24 cellular contexts compared by ENCODE assay signal in the genomic region with DNA sequence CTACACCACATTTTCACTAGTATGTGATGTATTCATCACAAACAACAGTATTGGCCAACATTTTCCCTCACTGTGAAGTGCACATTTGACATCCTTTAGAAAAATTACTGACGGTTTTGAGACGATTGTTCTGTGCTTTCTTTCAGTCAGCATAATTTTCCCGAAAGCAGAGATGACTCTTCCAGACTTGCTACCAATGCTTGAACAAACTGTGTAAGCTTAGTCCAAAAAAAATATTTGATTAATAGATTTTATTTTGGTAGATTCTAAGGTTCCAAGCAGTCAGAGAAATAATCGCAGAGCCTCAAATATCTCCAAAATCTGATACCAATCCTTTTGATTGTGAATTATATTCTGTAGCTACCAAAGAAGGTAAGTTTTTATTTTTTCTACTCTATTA.
DNase-seq lines count a peak whose midpoint lies in the region; ATAC-seq, FAIRE-seq and TF ChIP-seq lines count a peak whose summit lies in the region.
"Had no signal": no experiment of that assay in that cellular context is flagged by ENCODE, and none has a peak within 500 bp of the region (broad histone marks: within the 10 kb centered on the region; RNA-seq: fewer than 3 reads in every experiment).

No MANE protein-coding gene starts in this region.

- BruUV-seq in PC-9 (replicated peaks; lab: Mats Ljungman, UMichigan) (no TSS peak), HepG2 (replicated peaks; lab: Mats Ljungman, UMichigan) (no TSS peak)

- H3K9ac ChIP-seq in HepG2 (ENCODE audit: insufficient read depth, low read depth, low read length), result no peak overlapping the region
- H3K9ac ChIP-seq: BLaER1 had no signal

- H3K9me3 ChIP-seq in PC-9 (ENCODE audit: insufficient read depth, low read depth), result peaks cover 4% of the 10 kb centered on the region; the same call in 1 of the 2 replicates
- H3K9me3 ChIP-seq in HepG2 (ENCODE audit: low read length), result 0 out of 2 replicates have a peak, but pooled peaks cover 7% of the 10 kb centered on the region
- H3K9me3 ChIP-seq in right lobe of liver, result no peaks in the 10 kb centered on the region
- H3K9me3 ChIP-seq in BE2C, result no peaks in the 10 kb centered on the region
- H3K9me3 ChIP-seq: A549 had no signal

- H3K4me3 ChIP-seq in PC-9 (no peak overlapping the region), HepG2 (replicated peaks in 1 of 3; ENCODE audit: insufficient read depth in 1 of 3, low read depth in 2 of 3, low read length in 3 of 3) (no peak overlapping the region), right lobe of liver (peak overlapping the region in 2 of 3 donors; percentile 44 to 45), BE2C (ENCODE audit: low read depth, low read length) (no peak overlapping the region)
- H3K4me3 ChIP-seq: A549, BLaER1, GM12878 had no signal

- POLR2A ChIA-PET in PC-9 (lab: Charles Lee; ENCODE audit: unreplicated experiment) (no interaction called here), HepG2 (lab: Yijun Ruan, JAX) (no interaction called here)

- no peak for TF ChIP-seq POLR2A in HepG2 (IDR thresholded peaks at IDR 0.05; ENCODE audit: insufficient read depth in 1 of 2, low read depth in 2 of 2, low read length in 2 of 2)
- no peak for TF ChIP-seq POLR2A in right lobe of liver (IDR thresholded peaks at IDR 0.05)

- no peak overlapping the region for H3K4me2 ChIP-seq in PC-9
- H3K4me2 ChIP-seq in HepG2 (ENCODE audit: low read depth, low read length), result no peak overlapping the region
- H3K4me2 ChIP-seq: A549, BLaER1 had no signal

- TF ChIP-seq EP300 in HepG2 (IDR thresholded peaks at IDR 0.05; ENCODE audit: low read depth in 2 of 2, low read length in 2 of 2) (no peak), HepG2 (CRISPR knock-in tag; IDR thresholded peaks at IDR 0.05; ENCODE audit: borderline replicate concordance) (no peak)

- H3K9me2 ChIP-seq in PC-9 (ENCODE audit: insufficient read depth), result no peaks in the 10 kb centered on the region

- TF ChIP-seq CTCF in PC-9 (conservative IDR thresholded peaks at IDR 0.05), result no peak
- no peak for TF ChIP-seq CTCF in HepG2 (CRISPR knock-in tag; IDR thresholded peaks at IDR 0.05)
- TF ChIP-seq CTCF in right lobe of liver (IDR thresholded peaks at IDR 0.05), result no peak
- no peak for TF ChIP-seq CTCF in BE2C (IDR thresholded peaks at IDR 0.05; ENCODE audit: low read depth, low read length)

- intact Hi-C loops in PC-9 (cut with micrococcal nuclease; ENCODE audit: unreplicated experiment) (no loop called here), HepG2 (cut with micrococcal nuclease; ENCODE audit: unreplicated experiment) (loop anchor here (2.0 kb wide), 1 partner anchor 162 kb away; the partner anchor contains the start of gene CCDC170), right lobe of liver (cut with DNase I) (no loop called here)

- H3F3A ChIP-seq in PC-9 (ENCODE audit: insufficient read depth, low read depth), result no peaks in the 10 kb centered on the region

- H3K27ac ChIP-seq in PC-9 (no peak overlapping the region), HepG2 (ENCODE audit: extremely low read length, insufficient read depth, low read length) (no peak overlapping the region), right lobe of liver (peak overlapping the region in 2 of 3 donors; percentile 50 to 51)
- H3K27ac ChIP-seq: 22Rv1, A549, BLaER1 had no signal

- H4K20me1 ChIP-seq in PC-9 (ENCODE audit: insufficient read depth) (no peaks in the 10 kb centered on the region), HepG2 (ENCODE audit: insufficient read depth, low read length) (no peaks in the 10 kb centered on the region)
- H4K20me1 ChIP-seq: BLaER1 had no signal

- ATAC-seq in HepG2 (no peak), right lobe of liver (peak; percentile 40 to 55 (median 48))
- ATAC-seq: A549, GM12878 had no signal

- H3K79me2 ChIP-seq in PC-9 (ENCODE audit: low read depth) (no peaks in the 10 kb centered on the region), HepG2 (ENCODE audit: insufficient read depth, low read length) (no peaks in the 10 kb centered on the region)

- TF ChIP-seq RAD21 in HepG2 (CRISPR knock-in tag; IDR thresholded peaks at IDR 0.05), result no peak

- H3K4me1 ChIP-seq in PC-9 (replicated peaks; ENCODE audit: insufficient read depth) (0 out of 2 replicates have a peak, but pooled peaks cover 3% of the 10 kb centered on the region), HepG2 (ENCODE audit: insufficient read depth, low read length) (peaks cover 38% of the 10 kb centered on the region), right lobe of liver (peaks cover 0 to 41% (median 10%) of the 10 kb centered on the region in 4 donors), BE2C (no peaks in the 10 kb centered on the region)
- H3K4me1 ChIP-seq: A549, BLaER1 had no signal

- peak overlapping the region; percentile 3; the same call in 1 of the 2 replicates for H2AFZ ChIP-seq in PC-9
- no peak overlapping the region for H2AFZ ChIP-seq in HepG2 (ENCODE audit: low read length)

- WGBS in HepG2 (ENCODE audit: low lambda C conversion rate), result 95% methylated on average over 4 of the region's 4 CpGs
- 27% methylated on average over 4 of the region's 4 CpGs for WGBS in right lobe of liver (ENCODE audit: insufficient coverage, low coverage, low lambda C conversion rate, missing lambda C conversion rate)

- no peaks in the 10 kb centered on the region for H3K36me3 ChIP-seq in PC-9 (ENCODE audit: low read depth)
- no peaks in the 10 kb centered on the region for H3K36me3 ChIP-seq in HepG2 (replicated peaks in 1 of 2; ENCODE audit: control insufficient read depth in 1 of 2, insufficient read depth in 2 of 2, low read length in 2 of 2)
- no peaks in the 10 kb centered on the region for H3K36me3 ChIP-seq in right lobe of liver
- H3K36me3 ChIP-seq in BE2C, result no peaks in the 10 kb centered on the region
- H3K36me3 ChIP-seq: BLaER1 had no signal

- H3K27me3 ChIP-seq in PC-9 (ENCODE audit: insufficient read depth, low read depth) (no peaks in the 10 kb centered on the region), HepG2 (ENCODE audit: control insufficient read depth in 1 of 2, insufficient read depth in 2 of 2, low read length in 2 of 2) (no peaks in the 10 kb centered on the region), right lobe of liver (no peaks in the 10 kb centered on the region), BE2C (no peaks in the 10 kb centered on the region; the same call in 1 of the 2 replicates)
- H3K27me3 ChIP-seq: BLaER1 had no signal

- no peak for DNase-seq in PC-9
- DNase-seq in HepG2 (ENCODE audit: low spot score), result no peak
- no peak for DNase-seq in right lobe of liver
- DNase-seq in BE2C, result no peak
- no peak for DNase-seq in activated T-cell treated with anti-CD3 and anti-CD28 coated beads, Interleukin-2, amount 50 U/mL, for 48 hours
- DNase-seq: AML-193; C1 segment of cervical spinal cord; CD4-positive, alpha-beta memory T cell; CD4-positive, CD25-positive, alpha-beta regulatory T cell; CD8-positive, alpha-beta memory T cell; COR-L47; DMS 273 treated with DMSO at 0.1 percent for 48 hours; DMS153; DMS53; DMS79; DND-41; EL; GDM1 had no signal

- in situ Hi-C loops in HepG2 (cut with HindIII; ENCODE audit: extremely low pct_ligation_motif_present, low pct_unique_long_range_greater_than_20kb), result no loop called here

- CTCF ChIA-PET in PC-9 (lab: Charles Lee) (no interaction called here), HepG2 (lab: Yijun Ruan, JAX; ENCODE audit: low intra/inter-chr PET ratio, low total read pairs) (no interaction called here)

- no peak for FAIRE-seq in HepG2 (lab: Jason Lieb, UNC)
- FAIRE-seq: A549, GM12878, GM12892, GM18507 had no signal

TF ChIP-seq in HepG2, 621 proteins besides CTCF, POLR2A, EP300 and RAD21:
- TF ChIP-seq MAFF (IDR thresholded peaks at IDR 0.05; ENCODE audit: low read depth, low read length), result 0 out of 2 replicates have a peak, but pooled peaks have one; percentile 15
- TF ChIP-seq MAFK (conservative IDR thresholded peaks at IDR 0.05 in 1 of 2, IDR thresholded peaks at IDR 0.05 in 1 of 2; ENCODE audit: low read length in 2 of 2), result 0 out of 4 replicates have a peak, but pooled peaks of 1 of the 2 experiments have one; percentile 1
- TF ChIP-seq ZNF747 (CRISPR knock-in tag; IDR thresholded peaks at IDR 0.05; ENCODE audit: borderline replicate concordance), result no peak

Comparison
In these comparisons a context has a peak if more than half of its experiments do, and no peak if none do; other contexts are left out.
1. H3K27ac ChIP-seq: peak in right lobe of liver (2 of 3); none in PC-9 (single experiment) and HepG2 (single experiment).
2. H3K4me3 ChIP-seq: peak in right lobe of liver (2 of 3); none in PC-9 (single experiment), HepG2 (0 of 3) and BE2C (single experiment).